9 cellular contexts compared by ENCODE assay signal in genomic region chr7:100887955-100888481, GRCh38. TPM values are rescaled to one million over a fixed set of nuclear protein-coding genes. Genes with fewer than 3 reads are reported as not detected.
A peak's percentile ranks its signal among the peaks of the same experiment; 100 is the strongest.
DNase-seq lines count a peak whose midpoint lies in the region; ATAC-seq, FAIRE-seq and TF ChIP-seq lines count a peak whose summit lies in the region.
"Had no signal": no experiment of that assay in that cellular context is flagged by ENCODE, and none has a peak within 500 bp of the region (broad histone marks: within the 10 kb centered on the region; RNA-seq: fewer than 3 reads in every experiment).

No MANE protein-coding gene starts in this region.

- no peaks in the 10 kb centered on the region for H3K9me3 ChIP-seq in A549
- no peaks in the 10 kb centered on the region for H3K9me3 ChIP-seq in mesodermal cell (ENCODE audit: control insufficient read depth, low read length)
- H3K9me3 ChIP-seq in WERI-Rb-1 (ENCODE audit: severe bottlenecking) = no peaks in the 10 kb centered on the region

- peak overlapping the region; percentile 99 for H3K4me2 ChIP-seq in A549

- peak overlapping the region; percentile 91 for H3K27ac Mint-ChIP-seq in activated naive CD8-positive, alpha-beta T cell treated with anti-CD3 and anti-CD28 coated beads for 36 hours

- 0 out of 2 replicates have a peak, but pooled peaks have one; percentile 7 for TF ChIP-seq POLR2A in A549 (IDR thresholded peaks at IDR 0.05; ENCODE audit: low read length)

- FAIRE-seq in A549 (lab: Jason Lieb, UNC) = no peak

- POLR2A ChIA-PET in A549 (lab: Yijun Ruan, JAX) = interaction anchor here (0.5 to 5.1 kb wide), 2 partner anchors 12 to 236 kb away, joined by 3 to 106 read pairs; partner anchors contain the start of gene SRRT

- in situ Hi-C loops in GM13977 (cut with MboI; ENCODE audit: low pct_unique_long_range_greater_than_20kb, low sequenced_read_pairs, unreplicated experiment) = no loop called here

- peak overlapping the region; percentile 87 for H3K4me3 Mint-ChIP-seq in activated naive CD8-positive, alpha-beta T cell treated with anti-CD3 and anti-CD28 coated beads for 36 hours

- CTCF ChIA-PET in A549 (lab: Yijun Ruan, JAX) = interaction anchor here (1.4 to 4.1 kb wide), 4 partner anchors 7 to 189 kb away, joined by 5 to 16 read pairs (median 13); partner anchors contain the start of genes ACHE, SLC12A9 and SRRT

- H3K4me3 ChIP-seq in A549 = peak overlapping the region; percentile 92; the same call in 2 of the 3 replicates
- H3K4me3 ChIP-seq in mesodermal cell (ENCODE audit: extremely low read depth, insufficient read depth, low read length, poor library complexity, severe bottlenecking) = peak overlapping the region; percentile 52
- H3K4me3 ChIP-seq in WERI-Rb-1 (ENCODE audit: low read depth, low read length) = no peak overlapping the region

- H3K36me3 ChIP-seq in mesodermal cell (ENCODE audit: control insufficient read depth, insufficient read depth, low read length) (peaks cover 62% of the 10 kb centered on the region), WERI-Rb-1 (peaks cover 63% of the 10 kb centered on the region)

- H3K27me3 Mint-ChIP-seq in activated naive CD8-positive, alpha-beta T cell treated with anti-CD3 and anti-CD28 coated beads for 36 hours = peaks cover 27% of the 10 kb centered on the region

- no peak for TF ChIP-seq RAD21 in A549 (conservative IDR thresholded peaks at IDR 0.05 in 1 of 2, IDR thresholded peaks at IDR 0.05 in 1 of 2)

- peak overlapping the region in 1 of 2 experiments; percentile 95; a peak in 2 of 6 replicates for H3K27ac ChIP-seq in A549
- H3K27ac ChIP-seq in mesodermal cell (ENCODE audit: low read depth, low read length, severe bottlenecking) = no peak overlapping the region
- no peak overlapping the region for H3K27ac ChIP-seq in WERI-Rb-1

- ATAC-seq in A549 = no peak
- ATAC-seq in HG02642 (IDR thresholded peaks at IDR 0.05; ENCODE audit: poor library complexity, unreplicated experiment) = no peak

- H3K9me3 Mint-ChIP-seq in activated naive CD8-positive, alpha-beta T cell treated with anti-CD3 and anti-CD28 coated beads for 36 hours = no peaks in the 10 kb centered on the region

- no peak for DNase-seq in A549 (ENCODE audit: low read depth in 1 of 2, low spot score in 1 of 2)
- DNase-seq in GM13977 (ENCODE audit: low spot score) = peak; percentile 24
- DNase-seq in activated naive CD8-positive, alpha-beta T cell treated with anti-CD3 and anti-CD28 coated beads for 36 hours = no peak
- DNase-seq in NCI-H1694 treated with DMSO at 0.1 percent for 48 hours (lab: John Stamatoyannopoulos, UW) = no peak
- no peak for DNase-seq in NCI-H345 (lab: John Stamatoyannopoulos, UW)
- DNase-seq in WERI-Rb-1 = no peak
- DNase-seq: NCI-H524 treated with DMSO at 0.1 percent for 48 hours had no signal

- H3K4me1 Mint-ChIP-seq in activated naive CD8-positive, alpha-beta T cell treated with anti-CD3 and anti-CD28 coated beads for 36 hours = peaks cover 55% of the 10 kb centered on the region

- 88% methylated on average over 7 of the region's 13 CpGs for WGBS in A549 (ENCODE audit: missing lambda C conversion rate)
- 86 to 89% methylated on average over 8 to 9 of the region's 13 CpGs for WGBS in mesodermal cell (ENCODE audit: insufficient coverage in 2 of 2), 2 experiments

- TF ChIP-seq EP300 in A549 (IDR thresholded peaks at IDR 0.05) = no peak

- peaks cover 42% of the 10 kb centered on the region for H3K36me3 Mint-ChIP-seq in activated naive CD8-positive, alpha-beta T cell treated with anti-CD3 and anti-CD28 coated beads for 36 hours

- TF ChIP-seq CTCF in A549 (IDR thresholded peaks at IDR 0.05) (no peak), GM13977 (IDR thresholded peaks at IDR 0.05; ENCODE audit: extremely low read depth, insufficient read depth, missing control alignments) (no peak), WERI-Rb-1 (IDR thresholded peaks at IDR 0.05; ENCODE audit: low read depth, low read length) (no peak)

- H3K27me3 ChIP-seq in WERI-Rb-1 (ENCODE audit: insufficient read depth, low read depth, severe bottlenecking) = no peaks in the 10 kb centered on the region

- H3K4me1 ChIP-seq in A549 (peaks cover 30% of the 10 kb centered on the region), mesodermal cell (ENCODE audit: control insufficient read depth, insufficient read depth, low read length, poor library complexity, severe bottlenecking) (peaks cover 22% of the 10 kb centered on the region)

TF ChIP-seq in A549, 52 proteins besides CTCF, POLR2A, EP300 and RAD21:
- TF ChIP-seq TP53 (CRISPR knock-in tag; IDR thresholded peaks at IDR 0.05) (no peak), JUN (IDR thresholded peaks at IDR 0.05) (peak in 1 of 2 experiments; percentile 19; a peak in 2 of 5 replicates)

RNA-seq across cellular contexts. Expression of gene UFSP1, which starts 1.5 kb away (rescaled TPM):
- polyA plus RNA-seq in A549 (2011; rRNA removed) (1.1 and 1.9 TPM in 2 replicates), A549 (2017; fragmentation: RNase III; extraction: RNeasy Plus Mini Kit Qiagen cat#74134 plus additional on column Dnase treatment) (6.1 to 7.1 TPM (median 6.9 TPM) in 3 replicates)
- polyA plus RNA-seq in A549 (2012; cell fraction: cytosol; rRNA removed) = 4.1 and 5.9 TPM in 2 replicates
- polyA plus RNA-seq in A549 (2012; cell fraction: nucleus; rRNA removed) = 4.9 and 7.9 TPM in 2 replicates
- polyA minus RNA-seq in A549 (2011; rRNA and poly(A)+ RNA removed) = 3.3 and 4.2 TPM in 2 replicates
- total RNA-seq in activated naive CD8-positive, alpha-beta T cell treated with anti-CD3 and anti-CD28 coated beads for 36 hours = 1 to 10 TPM; 1.7 to 2.3 TPM
- polyA plus RNA-seq in mesodermal cell (2013, experiment 1 of 2) = 1.5 TPM
- 0.86 TPM for polyA plus RNA-seq in mesodermal cell (2013, experiment 2 of 2)

RNA-seq across cellular contexts. Expression of gene ACHE, which starts 7.7 kb away (rescaled TPM):
- polyA plus RNA-seq in A549 (2011; rRNA removed) = 0.17 and 0.26 TPM in 2 replicates
- 1.2 and 1.4 TPM in 2 replicates for polyA plus RNA-seq in A549 (2012; cell fraction: cytosol; rRNA removed)
- 9.1 and 11.7 TPM in 2 replicates for polyA plus RNA-seq in A549 (2012; cell fraction: nucleus; rRNA removed)
- 0.62 to 0.92 TPM (median 0.69 TPM) in 3 replicates for polyA plus RNA-seq in A549 (2017; fragmentation: RNase III; extraction: RNeasy Plus Mini Kit Qiagen cat#74134 plus additional on column Dnase treatment)
- 0.44 and 0.91 TPM in 2 replicates for polyA minus RNA-seq in A549 (2011; rRNA and poly(A)+ RNA removed)
- total RNA-seq in activated naive CD8-positive, alpha-beta T cell treated with anti-CD3 and anti-CD28 coated beads for 36 hours = under 1 TPM in 1 of 2 experiments, not detected in 1; 0.14 TPM
- 16.8 TPM for polyA plus RNA-seq in mesodermal cell (2013, experiment 1 of 2)
- polyA plus RNA-seq in mesodermal cell (2013, experiment 2 of 2) = 12.7 TPM

RNA-seq across cellular contexts. Expression of gene SRRT, which starts 13.1 kb away (rescaled TPM):
- polyA plus RNA-seq in A549 (2011; rRNA removed) = 49.9 and 52.2 TPM in 2 replicates
- 87.7 and 96.2 TPM in 2 replicates for polyA plus RNA-seq in A549 (2012; cell fraction: cytosol; rRNA removed)
- polyA plus RNA-seq in A549 (2012; cell fraction: nucleus; rRNA removed) = 252 and 279 TPM in 2 replicates
- 153 to 194 TPM (median 182 TPM) in 3 replicates for polyA plus RNA-seq in A549 (2017; fragmentation: RNase III; extraction: RNeasy Plus Mini Kit Qiagen cat#74134 plus additional on column Dnase treatment)
- polyA minus RNA-seq in A549 (2011; rRNA and poly(A)+ RNA removed) = 58.3 and 64.1 TPM in 2 replicates
- total RNA-seq in activated naive CD8-positive, alpha-beta T cell treated with anti-CD3 and anti-CD28 coated beads for 36 hours = 100 to 1,000 TPM; 296 to 297 TPM
- polyA plus RNA-seq in mesodermal cell (2013, experiment 1 of 2) = 89.6 TPM
- 82.7 TPM for polyA plus RNA-seq in mesodermal cell (2013, experiment 2 of 2)

RNA-seq across cellular contexts. Expression of gene TRIP6, which starts 20.8 kb away (rescaled TPM):
- 14.8 and 18.0 TPM in 2 replicates for polyA plus RNA-seq in A549 (2011; rRNA removed)
- 40.0 and 46.3 TPM in 2 replicates for polyA plus RNA-seq in A549 (2012; cell fraction: cytosol; rRNA removed)
- 46.1 and 58.6 TPM in 2 replicates for polyA plus RNA-seq in A549 (2012; cell fraction: nucleus; rRNA removed)
- polyA plus RNA-seq in A549 (2017; fragmentation: RNase III; extraction: RNeasy Plus Mini Kit Qiagen cat#74134 plus additional on column Dnase treatment) = 38.2 to 38.5 TPM (median 38.3 TPM) in 3 replicates
- polyA minus RNA-seq in A549 (2011; rRNA and poly(A)+ RNA removed) = 11.3 and 11.6 TPM in 2 replicates
- 10 to 100 TPM; 44.2 to 45.1 TPM for total RNA-seq in activated naive CD8-positive, alpha-beta T cell treated with anti-CD3 and anti-CD28 coated beads for 36 hours
- 86.0 TPM for polyA plus RNA-seq in mesodermal cell (2013, experiment 1 of 2)
- polyA plus RNA-seq in mesodermal cell (2013, experiment 2 of 2) = 68.8 TPM

RNA-seq across cellular contexts. Expression of gene SLC12A9, which starts 35.5 kb away (rescaled TPM):
- polyA plus RNA-seq in A549 (2011; rRNA removed) (6.2 and 7.0 TPM in 2 replicates), A549 (2017; fragmentation: RNase III; extraction: RNeasy Plus Mini Kit Qiagen cat#74134 plus additional on column Dnase treatment) (12.1 to 14.3 TPM (median 13.4 TPM) in 3 replicates)
- 12.3 and 17.1 TPM in 2 replicates for polyA plus RNA-seq in A549 (2012; cell fraction: cytosol; rRNA removed)
- polyA plus RNA-seq in A549 (2012; cell fraction: nucleus; rRNA removed) = 68.4 and 69.7 TPM in 2 replicates
- 11.3 and 17.6 TPM in 2 replicates for polyA minus RNA-seq in A549 (2011; rRNA and poly(A)+ RNA removed)
- total RNA-seq in activated naive CD8-positive, alpha-beta T cell treated with anti-CD3 and anti-CD28 coated beads for 36 hours = 10 to 100 TPM; 13.4 to 14.6 TPM
- polyA plus RNA-seq in mesodermal cell (2013, experiment 1 of 2) = 16.4 TPM
- 14.7 TPM for polyA plus RNA-seq in mesodermal cell (2013, experiment 2 of 2)
